ENCODE assay signal across 17 cellular contexts in genomic region chr1:225870883-225871282, GRCh38. TPM values are rescaled to one million over a fixed set of nuclear protein-coding genes. Genes with fewer than 3 reads are reported as not detected.
DNase-seq lines count a peak whose midpoint lies in the region; ATAC-seq lines count a peak whose summit lies in the region.
"Had no signal": no experiment of that assay in that cellular context is flagged by ENCODE, and none has a peak within 500 bp of the region (broad histone marks: within the 10 kb centered on the region; RNA-seq: fewer than 3 reads in every experiment).

No MANE protein-coding gene starts in this region.

- H3K27ac Mint-ChIP-seq in naive thymus-derived CD8-positive, alpha-beta T cell, result peak overlapping the region in 7 of 10 donors; percentile 25 to 88 (median 63)
- no peak overlapping the region for H3K27ac Mint-ChIP-seq in activated CD8-positive, alpha-beta T cell treated with anti-CD3 and anti-CD28 coated beads, Interleukin-2, amount 10 ng/mL, durations not matched to agents 7 days and 5 days

- peaks cover 0 to 97% (median 8%) of the 10 kb centered on the region in 3 donors for H3K36me3 Mint-ChIP-seq in naive thymus-derived CD8-positive, alpha-beta T cell
- H3K36me3 Mint-ChIP-seq in activated CD8-positive, alpha-beta T cell treated with anti-CD3 and anti-CD28 coated beads, Interleukin-2, amount 10 ng/mL, durations not matched to agents 7 days and 5 days (ENCODE audit: low read depth), result peaks cover 73% of the 10 kb centered on the region

- H3K9me3 Mint-ChIP-seq in naive thymus-derived CD8-positive, alpha-beta T cell, result no peaks in the 10 kb centered on the region
- H3K9me3 Mint-ChIP-seq in activated CD8-positive, alpha-beta T cell treated with anti-CD3 and anti-CD28 coated beads, Interleukin-2, amount 10 ng/mL, durations not matched to agents 7 days and 5 days (ENCODE audit: insufficient read depth), result no peaks in the 10 kb centered on the region

- POLR2A ChIA-PET in naive thymus-derived CD8-positive, alpha-beta T cell (lab: Charles Lee), result interaction anchor here (1.1 to 19.1 kb wide), 6 partner anchors 12 to 93 kb away, joined by 3 to 526 read pairs (median 8); partner anchors contain the start of genes LEFTY1, SRP9 and TMEM63A
- POLR2A ChIA-PET in activated CD8-positive, alpha-beta T cell treated with anti-CD3 and anti-CD28 coated beads, Interleukin-2, amount 10 ng/mL, durations not matched to agents 7 days and 5 days (lab: Charles Lee), result no interaction called here

- H3K4me3 Mint-ChIP-seq in naive thymus-derived CD8-positive, alpha-beta T cell, result no peak overlapping the region
- H3K4me3 Mint-ChIP-seq in activated CD8-positive, alpha-beta T cell treated with anti-CD3 and anti-CD28 coated beads, Interleukin-2, amount 10 ng/mL, durations not matched to agents 7 days and 5 days, result no peak overlapping the region

- no peak for ATAC-seq in naive thymus-derived CD8-positive, alpha-beta T cell
- ATAC-seq in activated CD8-positive, alpha-beta T cell treated with anti-CD3 and anti-CD28 coated beads, Interleukin-2, amount 10 ng/mL, durations not matched to agents 7 days and 5 days, result no peak
- ATAC-seq: activated CD4-positive, CD25-positive, alpha-beta regulatory T cell treated with anti-CD3 and anti-CD28 coated beads, Interleukin-2, amount 50 U/mL, for 24 hours; stimulated activated naive CD8-positive, alpha-beta T cell treated with anti-CD3 and anti-CD28 coated beads, Interleukin-15, Interleukin-2, amounts not matched to agents 100 U/mL and 50 U/mL, for 24 hours had no signal

- no peak overlapping the region for H3K9ac ChIP-seq in HUES48 (ENCODE audit: low read depth, low read length)

- H3K4me1 ChIP-seq in HUES48 (ENCODE audit: control insufficient read depth, insufficient read depth, low read length), result no peaks in the 10 kb centered on the region

- peaks cover 28 to 71% (median 55%) of the 10 kb centered on the region in 4 donors for H3K4me1 Mint-ChIP-seq in naive thymus-derived CD8-positive, alpha-beta T cell
- H3K4me1 Mint-ChIP-seq in activated CD8-positive, alpha-beta T cell treated with anti-CD3 and anti-CD28 coated beads, Interleukin-2, amount 10 ng/mL, durations not matched to agents 7 days and 5 days (ENCODE audit: low read depth), result peaks cover 56% of the 10 kb centered on the region

- DNase-seq in NCI-H748 (lab: John Stamatoyannopoulos, UW; ENCODE audit: unreplicated experiment) (peak; percentile 87), NCI-H748 treated with DMSO at 0.1 percent for 48 hours (lab: John Stamatoyannopoulos, UW) (no peak), SHP77 treated with DMSO at 0.1 percent for 48 hours (lab: John Stamatoyannopoulos, UW) (peak; percentile 52), HCEC 1CT (no peak)
- DNase-seq in naive thymus-derived CD8-positive, alpha-beta T cell, result no peak
- DNase-seq in activated CD8-positive, alpha-beta T cell treated with anti-CD3 and anti-CD28 coated beads, Interleukin-2, amount 10 ng/mL, durations not matched to agents 7 days and 5 days, result no peak
- no peak for DNase-seq in stimulated activated CD4-positive, alpha-beta T cell treated with anti-CD3 and anti-CD28 coated beads, Interleukin-4, amount 100 ng/mL, for 1 hour
- DNase-seq: activated naive CD4-positive, alpha-beta T cell; brain microvascular endothelial cell; effector CD4-positive, alpha-beta T cell; NCI-H446 treated with DMSO at 0.1 percent for 48 hours; pancreas; stimulated activated naive CD8-positive, alpha-beta T cell treated with anti-CD3 and anti-CD28 coated beads, Interleukin-15, Interleukin-2, amounts not matched to agents 100 U/mL and 50 U/mL, for 24 hours had no signal

- no peaks in the 10 kb centered on the region for H3K27me3 ChIP-seq in HUES48 (ENCODE audit: control insufficient read depth, insufficient read depth, low read length)
- H3K27me3 ChIP-seq: brain microvascular endothelial cell, pancreas had no signal

- H3K4me3 ChIP-seq in HUES48 (ENCODE audit: low read depth, low read length), result no peak overlapping the region
- H3K4me3 ChIP-seq: pancreas, smooth muscle cell had no signal

- CTCF ChIA-PET in activated CD8-positive, alpha-beta T cell treated with anti-CD3 and anti-CD28 coated beads, Interleukin-2, amount 10 ng/mL, durations not matched to agents 7 days and 5 days (lab: Charles Lee), result interaction anchor here (1.0 to 2.1 kb wide), 4 partner anchors 10 to 41 kb away, joined by 3 to 6 read pairs (median 4); partner anchors contain the start of gene TMEM63A

- H3K36me3 ChIP-seq in HUES48 (ENCODE audit: control insufficient read depth, insufficient read depth, low read length), result peaks cover 85% of the 10 kb centered on the region

- H3K27ac ChIP-seq in HUES48 (ENCODE audit: low read depth, low read length), result peak overlapping the region; percentile 20
- H3K27ac ChIP-seq: brain microvascular endothelial cell had no signal

- H3K9me3 ChIP-seq in HUES48 (ENCODE audit: control insufficient read depth, insufficient read depth, low read length), result no peaks in the 10 kb centered on the region
- H3K9me3 ChIP-seq: pancreas had no signal

- no peaks in the 10 kb centered on the region for H3K27me3 Mint-ChIP-seq in naive thymus-derived CD8-positive, alpha-beta T cell
- H3K27me3 Mint-ChIP-seq in activated CD8-positive, alpha-beta T cell treated with anti-CD3 and anti-CD28 coated beads, Interleukin-2, amount 10 ng/mL, durations not matched to agents 7 days and 5 days (ENCODE audit: low read depth), result no peaks in the 10 kb centered on the region

RNA-seq across cellular contexts. Expression of gene TMEM63A, which starts 11.3 kb away (rescaled TPM):
- total RNA-seq in naive thymus-derived CD8-positive, alpha-beta T cell, result 100 to 1,000 TPM; 427 to 436 TPM
- polyA plus RNA-seq in naive thymus-derived CD8-positive, alpha-beta T cell, result 10 to 100 TPM; 34.4 to 53.5 (median 45.1) TPM
- total RNA-seq in activated CD8-positive, alpha-beta T cell treated with anti-CD3 and anti-CD28 coated beads, Interleukin-2, amount 10 ng/mL, durations not matched to agents 7 days and 5 days, result 10 to 100 TPM; 83.5 to 85.8 TPM

RNA-seq across cellular contexts. Expression of gene LEFTY1, which starts 18.1 kb away (rescaled TPM):
- total RNA-seq in naive thymus-derived CD8-positive, alpha-beta T cell, result not detected
- polyA plus RNA-seq in naive thymus-derived CD8-positive, alpha-beta T cell, result under 1 TPM in 1 of 3 donors, not detected in 2; 0.22 TPM
- total RNA-seq in activated CD8-positive, alpha-beta T cell treated with anti-CD3 and anti-CD28 coated beads, Interleukin-2, amount 10 ng/mL, durations not matched to agents 7 days and 5 days, result not detected
- total RNA-seq: smooth muscle cell; T-helper 1 cell treated with Interleukin-12 subunit alpha and Interleukin-12 subunit beta and Interleukin-4 antibody, amounts not matched to agents 30 ng/mL and 1 ng/mL, for 36 hours had no signal
- polyA plus RNA-seq: smooth muscle cell had no signal

RNA-seq across cellular contexts. Expression of gene PYCR2, which starts 53.2 kb away (rescaled TPM):
- 100 to 1,000 TPM; 132 to 153 TPM for total RNA-seq in naive thymus-derived CD8-positive, alpha-beta T cell
- 100 to 1,000 TPM in 2 of 3 donors, 10 to 100 TPM in 1; 75.0 to 152 (median 121) TPM for polyA plus RNA-seq in naive thymus-derived CD8-positive, alpha-beta T cell
- total RNA-seq in activated CD8-positive, alpha-beta T cell treated with anti-CD3 and anti-CD28 coated beads, Interleukin-2, amount 10 ng/mL, durations not matched to agents 7 days and 5 days, result 100 to 1,000 TPM; 122 to 126 TPM

Comparison
In these comparisons a context has a peak if more than half of its experiments do, and no peak if none do; other contexts are left out.
1. DNase-seq: peak in NCI-H748 (single experiment) and SHP77 treated with DMSO at 0.1 percent for 48 hours (single experiment); none in NCI-H748 treated with DMSO at 0.1 percent for 48 hours (single experiment), naive thymus-derived CD8-positive, alpha-beta T cell (0 of 10), activated CD8-positive, alpha-beta T cell treated with anti-CD3 and anti-CD28 coated beads, Interleukin-2, amount 10 ng/mL, durations not matched to agents 7 days and 5 days (single experiment), HCEC 1CT (single experiment) and stimulated activated CD4-positive, alpha-beta T cell treated with anti-CD3 and anti-CD28 coated beads, Interleukin-4, amount 100 ng/mL, for 1 hour (single experiment).
2. RNA of gene TMEM63A, which starts 11.3 kb away (total RNA-seq): 427 to 436 TPM in naive thymus-derived CD8-positive, alpha-beta T cell; 83.5 to 85.8 TPM in activated CD8-positive, alpha-beta T cell treated with anti-CD3 and anti-CD28 coated beads, Interleukin-2, amount 10 ng/mL, durations not matched to agents 7 days and 5 days; every median in the first group is over 4 times any median in the second.